Comparison of ENCODE assay signal across 8 cellular contexts in the genomic region with DNA sequence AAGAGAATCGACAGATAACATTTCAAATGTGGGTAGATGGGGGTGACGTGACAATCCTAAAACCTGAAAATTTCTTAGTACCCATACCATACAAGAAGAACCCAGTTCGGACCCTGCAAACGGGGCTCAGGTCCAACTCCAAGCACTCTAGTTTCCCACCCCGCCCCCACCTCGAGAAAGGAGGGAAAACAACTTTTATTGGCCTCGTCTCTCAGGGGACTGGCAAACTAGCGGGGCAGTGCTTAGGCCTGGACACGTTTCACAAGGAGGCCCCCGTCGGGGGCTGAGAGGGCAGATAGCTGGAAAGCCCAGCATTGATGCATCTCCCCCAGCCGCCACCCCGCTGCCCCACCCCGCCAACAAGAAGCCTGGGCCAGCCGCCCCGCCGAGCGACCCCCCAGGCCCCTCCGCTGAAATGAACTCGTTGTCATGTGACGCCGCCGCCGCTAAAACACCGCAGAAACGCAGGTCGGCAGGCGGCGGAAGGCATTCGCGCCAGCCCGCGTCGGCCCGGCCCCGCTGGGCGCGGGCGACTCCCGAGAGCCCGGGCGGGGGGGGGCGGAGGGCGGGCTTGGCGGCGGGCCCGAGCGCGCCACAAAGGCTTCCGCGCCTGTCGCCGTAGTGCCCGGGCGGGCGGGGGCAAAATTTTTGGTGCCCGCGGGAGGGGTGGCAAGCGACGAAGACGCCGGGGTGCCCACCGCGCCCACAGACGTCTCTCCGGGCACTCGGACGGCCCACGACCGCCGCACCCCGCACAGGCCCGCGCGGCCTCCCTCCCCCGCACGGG. TPM values are rescaled to one million over a fixed set of nuclear protein-coding genes. Genes with fewer than 3 reads are reported as not detected.
A peak's percentile ranks its signal among the peaks of the same experiment; 100 is the strongest.
DNase-seq lines count a peak whose midpoint lies in the region; TF ChIP-seq lines count a peak whose summit lies in the region.

No MANE protein-coding gene starts in this region.

- TF ChIP-seq POLR2A in GM19193 (IDR thresholded peaks at IDR 0.05; ENCODE audit: extremely low read depth, insufficient read depth, insufficient read length) (peak; percentile 51), erythroblast (IDR thresholded peaks at IDR 0.05; ENCODE audit: low read length) (peak; percentile 51)

- POLR2A ChIA-PET in AG04450 (lab: Yijun Ruan, JAX): interaction anchor here (0.6 to 2.3 kb wide), 19 partner anchors 15 to 555 kb away, joined by 3 to 34 read pairs (median 5); a partner anchor contains a TSS

- H3K27me3 ChIP-seq in AG04450 (ENCODE audit: control insufficient read depth, insufficient read depth, low read length): no peaks in the 10 kb centered on the region
- no peaks in the 10 kb centered on the region for H3K27me3 ChIP-seq in mucosa of stomach (ENCODE audit: control insufficient read depth, insufficient read depth, low read length)

- peak overlapping the region; percentile 100 for H3K27ac ChIP-seq in AG04450 (ENCODE audit: low read depth, low read length)

- no peaks in the 10 kb centered on the region for H3K9me3 ChIP-seq in AG04450 (ENCODE audit: control insufficient read depth, insufficient read depth, low read length)
- no peaks in the 10 kb centered on the region for H3K9me3 ChIP-seq in mucosa of stomach (ENCODE audit: control insufficient read depth, low read length)

- H3K36me3 ChIP-seq in mucosa of stomach (ENCODE audit: control insufficient read depth, insufficient read depth, low read length): no peaks in the 10 kb centered on the region

- CTCF ChIA-PET in AG04450 (lab: Charles Lee): interaction anchor here (0.6 to 7.2 kb wide), 61 partner anchors 9 to 680 kb away, joined by 3 to 159 read pairs (median 6); a partner anchor contains a TSS

- H3K4me3 ChIP-seq in AG04450 (ENCODE audit: low read depth, low read length) (peak overlapping the region; percentile 71), mucosa of stomach (ENCODE audit: low read length) (peak overlapping the region; percentile 53)

- DNase-seq in AG04450 (ENCODE audit: low read depth, low spot score) (peak; percentile 48), HUDEP-2 (lab: John Stamatoyannopoulos, UW; ENCODE audit: unreplicated experiment in 76 of 76) (peak; percentile 3 to 91 (median 78)), OCI-M2 (lab: John Stamatoyannopoulos, UW; ENCODE audit: unreplicated experiment) (peak; percentile 2), erythroblast (lab: John Stamatoyannopoulos, UW) (peak; percentile 93)
- DNase-seq in activated T-cell treated with anti-CD3 and anti-CD28 coated beads, Interleukin-2, amount 50 U/mL, for 1 hour: peak; percentile 76
- DNase-seq in stimulated activated CD8-positive, alpha-beta memory T cell treated with anti-CD3 and anti-CD28 coated beads, Interleukin-4, amount 100 ng/mL, for 48 hours: peak; percentile 68

- peaks cover 19% of the 10 kb centered on the region for H3K4me1 ChIP-seq in mucosa of stomach (ENCODE audit: control insufficient read depth, insufficient read depth, low read length)

- TF ChIP-seq CTCF in AG04450 (IDR thresholded peaks at IDR 0.05; ENCODE audit: low read depth, low read length): no peak

- peak overlapping the region; percentile 78 for H3K9ac ChIP-seq in mucosa of stomach (ENCODE audit: low read length)

RNA-seq across cellular contexts. Expression of a gene that starts 0.7 kb away (rescaled TPM):
- 21.3 and 30.1 TPM in 2 replicates for polyA plus RNA-seq in AG04450 (2011; rRNA removed)
- polyA minus RNA-seq in AG04450 (2011; rRNA and poly(A)+ RNA removed): 24.0 and 43.8 TPM in 2 replicates

Comparison
In these comparisons a context has a peak if more than half of its experiments do, and no peak if none do; other contexts are left out.
1. Peak in every context shown above with its lines: DNase-seq, H3K4me3 ChIP-seq and H3K27ac ChIP-seq.
2. DNase-seq: peak in every context shown above with its lines; median percentile 93 in erythroblast; 78 in HUDEP-2; 76 in activated T-cell treated with anti-CD3 and anti-CD28 coated beads, Interleukin-2, amount 50 U/mL, for 1 hour; 68 in stimulated activated CD8-positive, alpha-beta memory T cell treated with anti-CD3 and anti-CD28 coated beads, Interleukin-4, amount 100 ng/mL, for 48 hours; 48 in AG04450; 2 in OCI-M2.